ENCODE assay signal across 14 cellular contexts in genomic region chr11:111359223-111360149, GRCh38. TPM values are rescaled to one million over a fixed set of nuclear protein-coding genes. Genes with fewer than 3 reads are reported as not detected.
DNase-seq lines count a peak whose midpoint lies in the region; ATAC-seq and TF ChIP-seq lines count a peak whose summit lies in the region.
"Had no signal": no experiment of that assay in that cellular context is flagged by ENCODE, and none has a peak within 500 bp of the region (broad histone marks: within the 10 kb centered on the region; RNA-seq: fewer than 3 reads in every experiment).

No MANE protein-coding gene starts in this region.

- CTCF ChIA-PET in Caco-2 (lab: Charles Lee), result interaction anchor here (0.6 to 2.1 kb wide), 9 partner anchors 23 to 63 kb away, joined by 3 to 16 read pairs (median 4); no protein-coding TSS in a partner anchor

- 61% methylated on average over 6 of the region's 7 CpGs for WGBS in right lobe of liver (ENCODE audit: insufficient coverage, low coverage, low lambda C conversion rate, missing lambda C conversion rate)

- in situ Hi-C loops in GM13977 (cut with MboI; ENCODE audit: low pct_unique_long_range_greater_than_20kb, low sequenced_read_pairs, unreplicated experiment), result no loop called here

- intact Hi-C loops in Caco-2 (cut with micrococcal nuclease; ENCODE audit: unreplicated experiment) (loop anchor here (1.0 kb wide), 5 partner anchors 24 to 76 kb away; no protein-coding TSS in a partner anchor), right lobe of liver (cut with DNase I) (no loop called here)

- H3K9me3 ChIP-seq in Caco-2 (0 out of 2 replicates have a peak, but pooled peaks cover 4% of the 10 kb centered on the region), RWPE2 (ENCODE audit: severe bottlenecking) (no peaks in the 10 kb centered on the region), right lobe of liver (no peaks in the 10 kb centered on the region)
- H3K9me3 ChIP-seq: ascending aorta, gastroesophageal sphincter, sigmoid colon, testis had no signal

- peaks cover 73% of the 10 kb centered on the region for H3K4me1 ChIP-seq in Caco-2
- H3K4me1 ChIP-seq in RWPE2 (ENCODE audit: insufficient read depth, poor library complexity, severe bottlenecking), result no peaks in the 10 kb centered on the region
- H3K4me1 ChIP-seq in right lobe of liver, result peaks cover 0 to 34% (median 13%) of the 10 kb centered on the region in 4 donors
- H3K4me1 ChIP-seq: ascending aorta, gastroesophageal sphincter, sigmoid colon, testis had no signal

- ATAC-seq in RWPE2 (ENCODE audit: low read depth) (no peak; the same call in 2 of the 3 replicates), right lobe of liver (peak in 3 of 4 donors; percentile 8 to 57 (median 19)), HG03378 (IDR thresholded peaks at IDR 0.05; ENCODE audit: unreplicated experiment) (no peak)
- ATAC-seq: gastroesophageal sphincter had no signal

- peak in 1 of 2 experiments; percentile 11 for TF ChIP-seq CTCF in Caco-2 (IDR thresholded peaks at IDR 0.05; ENCODE audit: insufficient read depth in 1 of 2, low read depth in 1 of 2, low read length in 1 of 2, severe bottlenecking in 1 of 2, unreplicated experiment in 1 of 2)
- peak; percentile 16 for TF ChIP-seq CTCF in GM13977 (IDR thresholded peaks at IDR 0.05; ENCODE audit: extremely low read depth, insufficient read depth, missing control alignments)
- peak; percentile 16 for TF ChIP-seq CTCF in RWPE2 (IDR thresholded peaks at IDR 0.05; ENCODE audit: poor library complexity, severe bottlenecking)
- peak in 2 of 4 donors; percentile 13 to 17 for TF ChIP-seq CTCF in right lobe of liver (IDR thresholded peaks at IDR 0.05)

- TSS peak; percentile 94 for BruUV-seq in Caco-2 (replicated peaks; lab: Mats Ljungman, UMichigan)

- no peaks in the 10 kb centered on the region for H3K36me3 ChIP-seq in Caco-2 (ENCODE audit: control insufficient read depth, insufficient read depth, low read length)
- H3K36me3 ChIP-seq in RWPE2 (ENCODE audit: low read depth), result no peaks in the 10 kb centered on the region
- H3K36me3 ChIP-seq in right lobe of liver, result no peaks in the 10 kb centered on the region
- H3K36me3 ChIP-seq: ascending aorta, gastroesophageal sphincter, sigmoid colon had no signal

- H3K27me3 ChIP-seq in Caco-2 (replicated peaks; ENCODE audit: control insufficient read depth, insufficient read depth, low read length), result no peaks in the 10 kb centered on the region
- no peaks in the 10 kb centered on the region for H3K27me3 ChIP-seq in RWPE2 (ENCODE audit: insufficient read depth, poor library complexity, severe bottlenecking)
- H3K27me3 ChIP-seq in right lobe of liver, result no peaks in the 10 kb centered on the region
- H3K27me3 ChIP-seq: ascending aorta, gastroesophageal sphincter, sigmoid colon, testis had no signal

- no peaks in the 10 kb centered on the region for H3K27me3 Mint-ChIP-seq in Caco-2 (ENCODE audit: insufficient read depth, unreplicated experiment)

- DNase-seq in Caco-2 (no peak), GM13977 (ENCODE audit: low spot score) (no peak), RWPE2 (ENCODE audit: low spot score) (no peak), right lobe of liver (no peak), NCI-H446 treated with DMSO at 0.1 percent for 48 hours (lab: John Stamatoyannopoulos, UW) (no peak), amygdala (lab: John Stamatoyannopoulos, UW) (no peak)
- DNase-seq: H9, islet precursor cell, nephron progenitor cell, sigmoid colon, testis had no signal

- H3K9me3 Mint-ChIP-seq in Caco-2 (ENCODE audit: unreplicated experiment), result peaks cover 18% of the 10 kb centered on the region
- H3K9me3 Mint-ChIP-seq: H9, nephron progenitor cell had no signal

- peak overlapping the region; percentile 13 for H3K4me3 Mint-ChIP-seq in Caco-2 (ENCODE audit: unreplicated experiment)
- H3K4me3 Mint-ChIP-seq: H9, nephron progenitor cell had no signal

- H3K36me3 Mint-ChIP-seq in Caco-2 (ENCODE audit: insufficient read depth, unreplicated experiment), result peaks cover 4% of the 10 kb centered on the region

- no peak overlapping the region for H3K4me3 ChIP-seq in Caco-2 (ENCODE audit: low read depth, low read length)
- H3K4me3 ChIP-seq in RWPE2 (ENCODE audit: severe bottlenecking), result no peak overlapping the region
- no peak overlapping the region for H3K4me3 ChIP-seq in right lobe of liver
- H3K4me3 ChIP-seq: ascending aorta, gastroesophageal sphincter, sigmoid colon, testis had no signal

- H3K4me1 Mint-ChIP-seq in Caco-2 (ENCODE audit: low read depth, unreplicated experiment), result peaks cover 41% of the 10 kb centered on the region
- H3K4me1 Mint-ChIP-seq: H9 had no signal

- no peak overlapping the region for H3K27ac ChIP-seq in RWPE2 (ENCODE audit: poor library complexity, severe bottlenecking)
- peak overlapping the region in 2 of 3 donors; percentile 27 to 80 for H3K27ac ChIP-seq in right lobe of liver
- H3K27ac ChIP-seq: ascending aorta, gastroesophageal sphincter, sigmoid colon, testis had no signal

- POLR2A ChIA-PET in Caco-2 (lab: Charles Lee), result interaction anchor here (0.8 to 1.2 kb wide), 3 partner anchors 23 to 930 kb away, joined by 4 to 12 read pairs (median 4); partner anchors contain the start of gene FDX1

- no peak for TF ChIP-seq POLR2A in right lobe of liver (IDR thresholded peaks at IDR 0.05)

- H3K27ac Mint-ChIP-seq in Caco-2 (ENCODE audit: unreplicated experiment), result no peak overlapping the region
- H3K27ac Mint-ChIP-seq: H9, nephron progenitor cell had no signal

RNA-seq across cellular contexts. Expression of gene POU2AF1, which starts 19.6 kb away (rescaled TPM):
- total RNA-seq in Caco-2 (2022), result 1.1 and 2.7 TPM in 2 replicates
- total RNA-seq in right lobe of liver, result 1 to 10 TPM in 2 of 6 experiments, under 1 TPM in 4; 0.06 to 2.4 (median 0.63) TPM
- total RNA-seq: H9 had no signal

Comparison
In these comparisons a context has a peak if more than half of its experiments do, and no peak if none do; other contexts are left out.
1. ATAC-seq: peak in right lobe of liver (3 of 4); none in RWPE2 (single experiment) and HG03378 (single experiment).